Comparison of ENCODE assay signal across 17 cellular contexts in the genomic region with DNA sequence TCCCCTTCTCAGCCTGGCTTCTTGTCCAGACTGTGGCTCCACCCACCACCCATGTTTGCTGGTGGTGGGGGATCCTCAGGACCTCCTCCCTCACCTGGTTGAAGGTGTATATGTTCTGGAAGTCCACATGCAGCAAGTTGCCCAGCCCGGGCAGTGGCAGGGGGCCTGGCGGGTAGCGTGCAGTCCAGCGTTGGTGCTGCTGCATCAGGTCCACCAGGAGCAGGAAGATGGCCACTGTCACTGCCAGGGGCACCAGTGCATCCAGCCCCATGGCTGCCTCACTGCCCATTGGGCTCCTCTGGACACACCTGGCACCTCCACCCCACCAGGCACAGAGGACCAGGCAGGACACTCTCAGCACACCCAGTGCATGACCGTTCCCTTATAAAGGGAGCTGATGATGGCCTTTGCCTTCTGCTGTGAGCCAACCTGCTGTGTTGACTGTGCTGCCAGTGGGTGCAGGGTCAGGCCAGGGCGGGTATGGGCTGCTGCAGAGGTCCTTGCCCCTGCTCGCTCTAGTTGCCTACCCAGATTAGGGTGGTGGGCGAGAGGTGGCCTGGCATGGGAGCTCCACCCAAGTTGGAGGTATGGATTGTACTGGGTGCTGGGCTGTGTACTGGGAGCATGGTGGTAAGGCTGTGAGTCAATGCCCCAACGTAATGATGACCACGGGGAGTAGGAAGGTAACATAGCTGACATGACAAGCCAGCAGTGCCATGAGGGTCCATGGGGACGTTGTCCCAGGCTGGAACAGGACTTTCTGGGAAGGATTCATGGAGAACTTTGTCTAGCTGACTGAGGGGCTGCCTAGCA.
"Had no signal": no experiment of that assay in that cellular context is flagged by ENCODE, and none has a peak within 500 bp of the region (broad histone marks: within the 10 kb centered on the region; RNA-seq: fewer than 3 reads in every experiment).

No MANE protein-coding gene starts in this region.

- H3K27ac Mint-ChIP-seq: activated naive CD8-positive, alpha-beta T cell treated with anti-CD3 and anti-CD28 coated beads, Interleukin-2, amount 10 ng/mL, durations not matched to agents 7 days and 5 days; stimulated activated naive CD8-positive, alpha-beta T cell treated with anti-CD3 and anti-CD28 coated beads, Interleukin-15, Interleukin-2, amounts not matched to agents 100 ng/mL and 50 ng/mL, for 24 hours; T-helper 2 cell treated with Interferon-gamma antibody and Interleukin-4, amounts not matched to agents 5 μg/mL and 100 μg/mL, for 36 hours had no signal

- H3K9me3 Mint-ChIP-seq: activated naive CD8-positive, alpha-beta T cell treated with anti-CD3 and anti-CD28 coated beads, Interleukin-2, amount 10 ng/mL, durations not matched to agents 7 days and 5 days; effector memory CD8-positive, alpha-beta T cell; stimulated activated naive CD8-positive, alpha-beta T cell treated with anti-CD3 and anti-CD28 coated beads, Interleukin-15, Interleukin-2, amounts not matched to agents 100 ng/mL and 50 ng/mL, for 24 hours; T-helper 2 cell treated with Interferon-gamma antibody and Interleukin-4, amounts not matched to agents 5 μg/mL and 100 μg/mL, for 36 hours had no signal

- DNase-seq: activated CD4-positive, CD25-positive, alpha-beta regulatory T cell; activated effector memory CD4-positive, alpha-beta T cell treated with Interleukin-2 at 50 U/mL for 16 hours; activated naive CD8-positive, alpha-beta T cell treated with anti-CD3 and anti-CD28 coated beads, Interleukin-2, amount 10 ng/mL, durations not matched to agents 7 days and 5 days; anterior cingulate cortex; brain microvascular endothelial cell; cerebellar nuclear complex; dermis blood vessel endothelial cell; effector memory CD8-positive, alpha-beta T cell; heart right ventricle; left colon; midbrain; retina; SJCRH30; stimulated activated CD4-positive, alpha-beta T cell treated with anti-CD3 and anti-CD28 coated beads, Interleukin-4, amount 100 ng/mL, for 24 hours; upper lobe of right lung had no signal

- H3K4me3 Mint-ChIP-seq: activated naive CD8-positive, alpha-beta T cell treated with anti-CD3 and anti-CD28 coated beads, Interleukin-2, amount 10 ng/mL, durations not matched to agents 7 days and 5 days; effector memory CD8-positive, alpha-beta T cell; stimulated activated naive CD8-positive, alpha-beta T cell treated with anti-CD3 and anti-CD28 coated beads, Interleukin-15, Interleukin-2, amounts not matched to agents 100 ng/mL and 50 ng/mL, for 24 hours; T-helper 2 cell treated with Interferon-gamma antibody and Interleukin-4, amounts not matched to agents 5 μg/mL and 100 μg/mL, for 36 hours had no signal

- ATAC-seq: effector memory CD8-positive, alpha-beta T cell; left colon; upper lobe of right lung had no signal

- H3K27me3 ChIP-seq: brain microvascular endothelial cell, heart right ventricle, SJCRH30, upper lobe of right lung had no signal

- H3K9me3 ChIP-seq: heart right ventricle, SJCRH30, upper lobe of right lung had no signal

- H3K4me3 ChIP-seq: heart right ventricle, SJCRH30, upper lobe of right lung had no signal

- H3K4me1 ChIP-seq: SJCRH30, upper lobe of right lung had no signal

- H3K27ac ChIP-seq: brain microvascular endothelial cell, heart right ventricle, SJCRH30, upper lobe of right lung had no signal

- H3K27me3 Mint-ChIP-seq: activated naive CD8-positive, alpha-beta T cell treated with anti-CD3 and anti-CD28 coated beads, Interleukin-2, amount 10 ng/mL, durations not matched to agents 7 days and 5 days; effector memory CD8-positive, alpha-beta T cell; stimulated activated naive CD8-positive, alpha-beta T cell treated with anti-CD3 and anti-CD28 coated beads, Interleukin-15, Interleukin-2, amounts not matched to agents 100 ng/mL and 50 ng/mL, for 24 hours had no signal

- H3K36me3 ChIP-seq: brain microvascular endothelial cell, SJCRH30 had no signal
